ENCODE assay signal across 8 cellular contexts in genomic region chr14:68784298-68784910, GRCh38. TPM values are rescaled to one million over a fixed set of nuclear protein-coding genes. Genes with fewer than 3 reads are reported as not detected.
A peak's percentile ranks its signal among the peaks of the same experiment; 100 is the strongest.
DNase-seq lines count a peak whose midpoint lies in the region; ATAC-seq and TF ChIP-seq lines count a peak whose summit lies in the region.
"Had no signal": no experiment of that assay in that cellular context is flagged by ENCODE, and none has a peak within 500 bp of the region (broad histone marks: within the 10 kb centered on the region; RNA-seq: fewer than 3 reads in every experiment).

No MANE protein-coding gene starts in this region.

- no peak for TF ChIP-seq CTCF in suprapubic skin (IDR thresholded peaks at IDR 0.05)

- H3K4me3 ChIP-seq in suprapubic skin, result no peak overlapping the region

- peaks cover 18% of the 10 kb centered on the region for H3K36me3 ChIP-seq in suprapubic skin

- no peaks in the 10 kb centered on the region for H3K27me3 ChIP-seq in suprapubic skin

- H3K9me3 ChIP-seq in suprapubic skin, result no peaks in the 10 kb centered on the region

- no peak for TF ChIP-seq EP300 in suprapubic skin (IDR thresholded peaks at IDR 0.05)

- DNase-seq in T1000 (lab: John Stamatoyannopoulos, UW) (peak; percentile 67), kidney glomerular epithelial cell (lab: John Stamatoyannopoulos, UW) (peak; percentile 94), suprapubic skin (ENCODE audit: low spot score in 2 of 2) (peak; percentile 76), NCI-H2227 (lab: John Stamatoyannopoulos, UW; ENCODE audit: unreplicated experiment) (no peak), cerebellum (ENCODE audit: low spot score) (no peak)
- DNase-seq: NCI-H146 had no signal

- 71% methylated on average over 5 of the region's 5 CpGs for WGBS in suprapubic skin

- ATAC-seq in GM19463 (IDR thresholded peaks at IDR 0.05; ENCODE audit: unreplicated experiment), result peak; percentile 50
- ATAC-seq in GM19397 (IDR thresholded peaks at IDR 0.05; ENCODE audit: unreplicated experiment), result no peak

- peaks cover 76% of the 10 kb centered on the region for H3K4me1 ChIP-seq in suprapubic skin

- peak overlapping the region; percentile 2 for H3K27ac ChIP-seq in suprapubic skin

- TF ChIP-seq POLR2A in suprapubic skin (IDR thresholded peaks at IDR 0.05), result no peak

RNA-seq across cellular contexts. Expression of gene ZFP36L1, which starts 8.5 kb away (rescaled TPM):
- total RNA-seq in suprapubic skin (1,000 to 10,000 TPM; 1,382 to 1,995 (median 1,611) TPM), cerebellum (26.4 TPM)

Comparison
In these comparisons a context has a peak if more than half of its experiments do, and no peak if none do; other contexts are left out.
1. DNase-seq: peak in T1000 (single experiment), kidney glomerular epithelial cell (single experiment) and suprapubic skin (2 of 2); none in NCI-H2227 (single experiment) and cerebellum (single experiment).
2. RNA of gene ZFP36L1, which starts 8.5 kb away (total RNA-seq): 1,382 to 1,995 TPM in suprapubic skin; 26.4 TPM in cerebellum (single experiment); every median in the first group is over 10 times any median in the second.